In the genomic region with DNA sequence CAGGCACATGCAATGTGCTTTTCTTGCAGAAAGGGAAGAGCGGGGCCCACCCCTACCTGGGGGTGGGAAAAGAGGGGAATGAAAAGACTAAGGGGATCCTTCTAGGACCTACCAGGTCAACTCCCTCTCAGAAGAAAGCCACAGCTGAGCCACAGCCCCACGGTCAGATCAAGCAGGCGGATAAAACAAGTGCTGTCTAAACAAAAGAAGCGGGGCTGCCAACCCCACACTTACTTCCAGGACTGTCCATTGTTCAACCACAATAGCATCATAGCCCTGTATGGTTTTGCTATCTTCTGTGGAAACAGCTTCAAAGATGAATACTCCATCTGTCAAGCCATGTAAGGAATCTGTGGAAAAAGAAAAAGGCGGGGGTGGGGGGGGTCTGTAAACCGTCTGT, we compare ENCODE assay signal across 18 cellular contexts.
DNase-seq lines count a peak whose midpoint lies in the region; ATAC-seq and TF ChIP-seq lines count a peak whose summit lies in the region.
"Had no signal": no experiment of that assay in that cellular context is flagged by ENCODE, and none has a peak within 500 bp of the region (broad histone marks: within the 10 kb centered on the region; RNA-seq: fewer than 3 reads in every experiment).

No MANE protein-coding gene starts in this region.

- in situ Hi-C loops in astrocyte of the spinal cord (cut with HindIII; ENCODE audit: low sequenced_read_pairs): no loop called here

- intact Hi-C loops in Right ventricle myocardium inferior (cut with DNase I): loop anchor here (5.0 kb wide), 1 partner anchor 155 kb away; the partner anchor contains the start of gene RFTN1

- no peaks in the 10 kb centered on the region for H3K4me1 ChIP-seq in right atrium auricular region
- H3K4me1 ChIP-seq: Caco-2, HAP-1, vagina had no signal

- H3K4me3 ChIP-seq in right atrium auricular region (no peak overlapping the region), astrocyte of the spinal cord (ENCODE audit: low read depth, low read length) (no peak overlapping the region)
- H3K4me3 ChIP-seq: HAP-1, vagina had no signal

- H3K27me3 ChIP-seq in right atrium auricular region: no peaks in the 10 kb centered on the region
- H3K27me3 ChIP-seq: vagina had no signal

- DNase-seq in Right ventricle myocardium inferior (ENCODE audit: missing footprints): peak; percentile 15
- no peak for DNase-seq in right atrium auricular region (ENCODE audit: low spot score)
- DNase-seq in astrocyte of the spinal cord (ENCODE audit: low read depth, low spot score): peak; percentile 29
- peak; percentile 29 for DNase-seq in medulla oblongata (ENCODE audit: extremely low spot score)
- peak; percentile 65 for DNase-seq in superior temporal gyrus (ENCODE audit: extremely low spot score)
- DNase-seq in NCI-H2107 (lab: John Stamatoyannopoulos, UW): no peak
- no peak for DNase-seq in NCI-H226
- no peak for DNase-seq in SHP77 treated with DMSO at 0.1 percent for 48 hours (lab: John Stamatoyannopoulos, UW)
- DNase-seq: activated CD8-positive, alpha-beta memory T cell treated with anti-CD3 and anti-CD28 coated beads, Interleukin-2, amount 50 U/mL, for 4 hours; Caco-2; NCI-H1436 treated with DMSO at 0.1 percent for 48 hours; NCI-H510A treated with DMSO at 0.1 percent for 48 hours; stimulated activated CD4-positive, alpha-beta T cell treated with anti-CD3 and anti-CD28 coated beads, Interleukin-12 subunit alpha, Interleukin-12 subunit beta, amount 100 ng/mL, for 4 hours; WERI-Rb-1 had no signal

- TF ChIP-seq CTCF in right atrium auricular region (IDR thresholded peaks at IDR 0.05) (no peak), astrocyte of the spinal cord (IDR thresholded peaks at IDR 0.05; ENCODE audit: low read depth, low read length) (no peak)

- no peak for ATAC-seq in Right ventricle myocardium inferior
- ATAC-seq: Panc1 had no signal

- no peak overlapping the region for H3K27ac ChIP-seq in right atrium auricular region
- H3K27ac ChIP-seq: epithelial cell of prostate, vagina, WERI-Rb-1 had no signal

- peaks cover 4% of the 10 kb centered on the region for H3K36me3 ChIP-seq in right atrium auricular region
- H3K36me3 ChIP-seq: HAP-1, vagina, WERI-Rb-1 had no signal

- H3K9me3 ChIP-seq in right atrium auricular region: no peaks in the 10 kb centered on the region
- H3K9me3 ChIP-seq: Caco-2, HAP-1, vagina had no signal

Comparison
In these comparisons a context has a peak if more than half of its experiments do, and no peak if none do; other contexts are left out.
1. DNase-seq: peak in Right ventricle myocardium inferior (single experiment), astrocyte of the spinal cord (single experiment), medulla oblongata (single experiment) and superior temporal gyrus (single experiment); none in right atrium auricular region (single experiment), NCI-H2107 (single experiment), NCI-H226 (single experiment) and SHP77 treated with DMSO at 0.1 percent for 48 hours (single experiment).